In the genomic region with DNA sequence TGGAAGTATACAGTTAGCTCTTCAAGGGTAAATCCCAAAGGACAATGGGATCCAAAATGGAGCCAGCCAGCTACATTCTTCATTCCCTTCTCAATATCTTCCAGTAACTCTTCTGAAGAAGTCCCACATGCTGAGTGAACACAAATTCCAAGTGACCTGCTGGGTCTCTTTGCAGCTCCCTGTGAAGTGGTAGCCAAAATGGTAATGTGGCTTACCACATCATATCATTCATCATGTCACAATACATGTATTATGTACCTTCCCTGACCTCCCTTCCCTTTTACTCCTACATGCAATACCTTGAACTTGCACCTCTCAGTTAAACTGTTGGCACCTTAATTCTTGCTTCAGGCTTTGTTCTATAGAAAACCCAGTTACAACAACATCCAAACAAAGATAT, we compare ENCODE assay signal across 21 cellular contexts.
DNase-seq lines count a peak whose midpoint lies in the region; ATAC-seq and TF ChIP-seq lines count a peak whose summit lies in the region.
"Had no signal": no experiment of that assay in that cellular context is flagged by ENCODE, and none has a peak within 500 bp of the region (broad histone marks: within the 10 kb centered on the region; RNA-seq: fewer than 3 reads in every experiment).

No MANE protein-coding gene starts in this region.

- no peak overlapping the region for H3K9ac ChIP-seq in DND-41 (ENCODE audit: low read depth, low read length)
- no peak overlapping the region for H3K9ac ChIP-seq in Loucy (ENCODE audit: low read depth, low read length, poor library complexity, severe bottlenecking)

- H3K9me3 ChIP-seq in DND-41 (ENCODE audit: insufficient read depth, low read length, severe bottlenecking) (no peaks in the 10 kb centered on the region), Loucy (ENCODE audit: insufficient read depth, low read depth, low read length) (no peaks in the 10 kb centered on the region)
- H3K9me3 ChIP-seq in naive thymus-derived CD4-positive, alpha-beta T cell (ENCODE audit: control insufficient read depth in 2 of 3, low read length in 3 of 3) = no peaks in the 10 kb centered on the region
- H3K9me3 ChIP-seq: adrenal gland, colonic mucosa had no signal

- H3K9me2 ChIP-seq in Loucy (replicated peaks; ENCODE audit: low read depth, low read length) = no peaks in the 10 kb centered on the region

- H4K20me1 ChIP-seq in DND-41 (ENCODE audit: insufficient read depth, low read length) = no peaks in the 10 kb centered on the region
- H4K20me1 ChIP-seq in Loucy (ENCODE audit: insufficient read depth, low read length, poor library complexity, severe bottlenecking) = no peaks in the 10 kb centered on the region

- peak overlapping the region; percentile 37 for H3K27ac Mint-ChIP-seq in activated CD8-positive, alpha-beta T cell treated with anti-CD3 and anti-CD28 coated beads, Interleukin-2, amount 10 ng/mL, durations not matched to agents 7 days and 5 days
- peak overlapping the region in 8 of 9 donors; percentile 44 to 93 (median 80) for H3K27ac Mint-ChIP-seq in naive thymus-derived CD4-positive, alpha-beta T cell
- H3K27ac Mint-ChIP-seq: mesothelial cell of epicardium had no signal

- H3K79me2 ChIP-seq in DND-41 (ENCODE audit: insufficient read depth, low read length) (no peaks in the 10 kb centered on the region), Loucy (ENCODE audit: insufficient read depth, low read length) (no peaks in the 10 kb centered on the region)

- H3K4me3 ChIP-seq in DND-41 (ENCODE audit: low read depth in 1 of 2, low read length in 2 of 2) (no peak overlapping the region), Loucy (ENCODE audit: low read length, poor library complexity, severe bottlenecking) (no peak overlapping the region)
- H3K4me3 ChIP-seq in naive thymus-derived CD4-positive, alpha-beta T cell (ENCODE audit: low read length) = no peak overlapping the region
- H3K4me3 ChIP-seq: adrenal gland, colonic mucosa, skin epidermis had no signal

- CTCF ChIA-PET in activated CD8-positive, alpha-beta T cell treated with anti-CD3 and anti-CD28 coated beads, Interleukin-2, amount 10 ng/mL, durations not matched to agents 7 days and 5 days (lab: Charles Lee) = interaction anchor here (1.3 to 2.1 kb wide), 4 partner anchors 11 to 101 kb away, joined by 3 to 7 read pairs (median 4); no protein-coding TSS in a partner anchor
- CTCF ChIA-PET in naive thymus-derived CD4-positive, alpha-beta T cell (lab: Charles Lee) = interaction anchor here (0.6 to 0.9 kb wide), 2 partner anchors 8 to 83 kb away, joined by 4 to 5 read pairs; no protein-coding TSS in a partner anchor

- intact Hi-C loops in naive thymus-derived CD4-positive, alpha-beta T cell (cut with micrococcal nuclease) = no loop called here

- peaks cover 41% of the 10 kb centered on the region for H3K4me1 Mint-ChIP-seq in activated CD8-positive, alpha-beta T cell treated with anti-CD3 and anti-CD28 coated beads, Interleukin-2, amount 10 ng/mL, durations not matched to agents 7 days and 5 days (ENCODE audit: low read depth)
- peaks cover 27 to 56% (median 44%) of the 10 kb centered on the region in 7 donors for H3K4me1 Mint-ChIP-seq in naive thymus-derived CD4-positive, alpha-beta T cell
- H3K4me1 Mint-ChIP-seq: mesothelial cell of epicardium had no signal

- H3K4me2 ChIP-seq in DND-41 (ENCODE audit: insufficient read depth, low read length) (no peak overlapping the region), Loucy (ENCODE audit: low read depth, low read length, poor library complexity, severe bottlenecking) (peak overlapping the region; percentile 45)

- H3K4me1 ChIP-seq in DND-41 (ENCODE audit: insufficient read depth, low read length) = peaks cover 4% of the 10 kb centered on the region; the same call in 1 of the 2 replicates
- peaks cover 42% of the 10 kb centered on the region for H3K4me1 ChIP-seq in Loucy (ENCODE audit: insufficient read depth, low read length, poor library complexity, severe bottlenecking)
- peaks cover 19 to 24% of the 10 kb centered on the region in 2 donors for H3K4me1 ChIP-seq in naive thymus-derived CD4-positive, alpha-beta T cell (ENCODE audit: control insufficient read depth in 2 of 2, insufficient read depth in 2 of 2, low read length in 2 of 2)
- H3K4me1 ChIP-seq: adrenal gland, colonic mucosa had no signal

- H3K27me3 ChIP-seq in DND-41 (ENCODE audit: insufficient read depth, low read length, poor library complexity) (no peaks in the 10 kb centered on the region), Loucy (ENCODE audit: insufficient read depth, low read length, poor library complexity, severe bottlenecking) (no peaks in the 10 kb centered on the region)
- H3K27me3 ChIP-seq in naive thymus-derived CD4-positive, alpha-beta T cell (ENCODE audit: control insufficient read depth in 2 of 2, insufficient read depth in 2 of 2, low read length in 2 of 2) = no peaks in the 10 kb centered on the region
- H3K27me3 ChIP-seq: adrenal gland, colonic mucosa had no signal

- H3K27me3 Mint-ChIP-seq in activated CD8-positive, alpha-beta T cell treated with anti-CD3 and anti-CD28 coated beads, Interleukin-2, amount 10 ng/mL, durations not matched to agents 7 days and 5 days (ENCODE audit: low read depth) = no peaks in the 10 kb centered on the region
- H3K27me3 Mint-ChIP-seq in naive thymus-derived CD4-positive, alpha-beta T cell = no peaks in the 10 kb centered on the region

- TF ChIP-seq CTCF in DND-41 (IDR thresholded peaks at IDR 0.05; ENCODE audit: borderline replicate concordance, extremely low read depth, low read length, poor library complexity, severe bottlenecking) (no peak), Loucy (conservative IDR thresholded peaks at IDR 0.05; ENCODE audit: low read length) (no peak)

- peaks cover 14% of the 10 kb centered on the region for H3K9me3 Mint-ChIP-seq in activated CD8-positive, alpha-beta T cell treated with anti-CD3 and anti-CD28 coated beads, Interleukin-2, amount 10 ng/mL, durations not matched to agents 7 days and 5 days (ENCODE audit: insufficient read depth)
- H3K9me3 Mint-ChIP-seq in naive thymus-derived CD4-positive, alpha-beta T cell = peaks cover 0 to 24% (median 3%) of the 10 kb centered on the region in 11 donors

- no peak overlapping the region for H3K27ac ChIP-seq in DND-41 (ENCODE audit: low read length)
- no peak overlapping the region for H3K27ac ChIP-seq in naive thymus-derived CD4-positive, alpha-beta T cell (ENCODE audit: low read depth, low read length)
- H3K27ac ChIP-seq: adrenal gland, C4-2B, colonic mucosa had no signal

- H3K36me3 Mint-ChIP-seq in activated CD8-positive, alpha-beta T cell treated with anti-CD3 and anti-CD28 coated beads, Interleukin-2, amount 10 ng/mL, durations not matched to agents 7 days and 5 days (ENCODE audit: low read depth) = peaks cover 31% of the 10 kb centered on the region
- H3K36me3 Mint-ChIP-seq in naive thymus-derived CD4-positive, alpha-beta T cell = peaks cover 0 to 28% (median 0%) of the 10 kb centered on the region in 5 donors
- H3K36me3 Mint-ChIP-seq: mesothelial cell of epicardium had no signal

- POLR2A ChIA-PET in activated CD8-positive, alpha-beta T cell treated with anti-CD3 and anti-CD28 coated beads, Interleukin-2, amount 10 ng/mL, durations not matched to agents 7 days and 5 days (lab: Charles Lee) = interaction anchor here (1.1 to 1.5 kb wide), 3 partner anchors 20 to 81 kb away, joined by 3 to 6 read pairs (median 4); a partner anchor contains a TSS
- POLR2A ChIA-PET in naive thymus-derived CD4-positive, alpha-beta T cell (lab: Charles Lee) = interaction anchor here (0.6 to 3.5 kb wide), 13 partner anchors 9 to 107 kb away, joined by 3 to 24 read pairs (median 4); a partner anchor contains a TSS

- H3K4me3 Mint-ChIP-seq in activated CD8-positive, alpha-beta T cell treated with anti-CD3 and anti-CD28 coated beads, Interleukin-2, amount 10 ng/mL, durations not matched to agents 7 days and 5 days = no peak overlapping the region
- peak overlapping the region in 7 of 10 donors; percentile 12 to 64 (median 46) for H3K4me3 Mint-ChIP-seq in naive thymus-derived CD4-positive, alpha-beta T cell
- H3K4me3 Mint-ChIP-seq: mesothelial cell of epicardium had no signal

- no peaks in the 10 kb centered on the region for H3K36me3 ChIP-seq in DND-41 (ENCODE audit: insufficient read depth, low read length)
- H3K36me3 ChIP-seq in Loucy (ENCODE audit: insufficient read depth, low read length) = no peaks in the 10 kb centered on the region
- H3K36me3 ChIP-seq in naive thymus-derived CD4-positive, alpha-beta T cell (ENCODE audit: control insufficient read depth in 2 of 3, insufficient read depth in 3 of 3, low read length in 3 of 3) = no peaks in the 10 kb centered on the region
- H3K36me3 ChIP-seq: adrenal gland, colonic mucosa had no signal

- DNase-seq in DND-41 = no peak
- DNase-seq in activated CD8-positive, alpha-beta T cell treated with anti-CD3 and anti-CD28 coated beads, Interleukin-2, amount 10 ng/mL, durations not matched to agents 7 days and 5 days = no peak
- DNase-seq in naive thymus-derived CD4-positive, alpha-beta T cell = peak in 1 of 9 donors; percentile 10
- no peak for DNase-seq in midbrain (lab: John Stamatoyannopoulos, UW)
- no peak for DNase-seq in stimulated activated CD4-positive, alpha-beta T cell treated with anti-CD3 and anti-CD28 coated beads, Interleukin-2, amount 100 ng/mL, for 48 hours
- DNase-seq: activated CD4-positive, CD25-positive, alpha-beta regulatory T cell; activated CD8-positive, alpha-beta memory T cell treated with anti-CD3 and anti-CD28 coated beads, Interleukin-2, amount 50 U/mL, for 4 hours; adrenal gland; colonic mucosa; erythroblast; HCEC 1CT; head of caudate nucleus; NCI-H146; NCI-H524; T-helper 1 cell had no signal

- no peak overlapping the region for H2AFZ ChIP-seq in DND-41 (ENCODE audit: low read depth, low read length)
- H2AFZ ChIP-seq in Loucy (ENCODE audit: low read length) = 0 out of 2 replicates have a peak overlapping the region, but pooled peaks have one; percentile 54

- H3F3A ChIP-seq in Loucy (ENCODE audit: low read depth) = no peaks in the 10 kb centered on the region

- peak; percentile 56; the same call in 1 of the 3 replicates for ATAC-seq in DND-41 (ENCODE audit: insufficient read depth, low read depth)
- peak; percentile 53 for ATAC-seq in activated CD8-positive, alpha-beta T cell treated with anti-CD3 and anti-CD28 coated beads, Interleukin-2, amount 10 ng/mL, durations not matched to agents 7 days and 5 days
- ATAC-seq in naive thymus-derived CD4-positive, alpha-beta T cell = peak; percentile 64
- ATAC-seq in GM18861 (IDR thresholded peaks at IDR 0.05; ENCODE audit: unreplicated experiment) = no peak
- ATAC-seq in GM18502 (IDR thresholded peaks at IDR 0.05; ENCODE audit: poor library complexity, unreplicated experiment) = no peak

Comparison
In these comparisons a context has a peak if more than half of its experiments do, and no peak if none do; other contexts are left out.
1. ATAC-seq: peak in DND-41 (single experiment), activated CD8-positive, alpha-beta T cell treated with anti-CD3 and anti-CD28 coated beads, Interleukin-2, amount 10 ng/mL, durations not matched to agents 7 days and 5 days (single experiment) and naive thymus-derived CD4-positive, alpha-beta T cell (single experiment); none in GM18861 (single experiment) and GM18502 (single experiment).